In genomic region chr15:85168642-85169173, GRCh38 we compare ENCODE assay signal across 8 cellular contexts.
A peak's percentile ranks its signal among the peaks of the same experiment; 100 is the strongest.
DNase-seq lines count a peak whose midpoint lies in the region; ATAC-seq and TF ChIP-seq lines count a peak whose summit lies in the region.

No MANE protein-coding gene starts in this region.

- ATAC-seq in foreskin keratinocyte, result peak; percentile 85

- H3K4me2 ChIP-seq in smooth muscle cell, result peak overlapping the region; percentile 59

- DNase-seq in NCI-H510A (lab: John Stamatoyannopoulos, UW) (peak; percentile 31), NCI-H510A treated with DMSO at 0.1 percent for 48 hours (lab: John Stamatoyannopoulos, UW) (no peak), NCI-H2107 treated with DMSO at 0.1 percent for 48 hours (lab: John Stamatoyannopoulos, UW; ENCODE audit: unreplicated experiment) (peak; percentile 47), activated T-cell treated with anti-CD3 and anti-CD28 coated beads for 24 hours (ENCODE audit: low read depth) (peak; percentile 41), foreskin keratinocyte (peak; percentile 40 to 67), smooth muscle cell (lab: John Stamatoyannopoulos, UW; ENCODE audit: unreplicated experiment) (no peak), T1000 (lab: John Stamatoyannopoulos, UW) (no peak), NOMO-1 treated with DMSO at 0.1 percent for 48 hours (lab: John Stamatoyannopoulos, UW; ENCODE audit: unreplicated experiment) (no peak)

- no peaks in the 10 kb centered on the region for H3K36me3 ChIP-seq in smooth muscle cell (ENCODE audit: low read depth)

- WGBS in smooth muscle cell (ENCODE audit: low lambda C conversion rate), result 17% methylated on average over 18 of the region's 20 CpGs

- no peaks in the 10 kb centered on the region for H3K79me2 ChIP-seq in smooth muscle cell (ENCODE audit: low read depth)

- no peaks in the 10 kb centered on the region for H3K27me3 ChIP-seq in foreskin keratinocyte
- H3K27me3 ChIP-seq in smooth muscle cell (ENCODE audit: low read depth), result no peaks in the 10 kb centered on the region

- peaks cover 3% of the 10 kb centered on the region for H3K9me3 ChIP-seq in smooth muscle cell (replicated peaks; ENCODE audit: low read depth)

- no peak overlapping the region for H3K9ac ChIP-seq in smooth muscle cell (ENCODE audit: low read depth)

- TF ChIP-seq CTCF in foreskin keratinocyte (conservative IDR thresholded peaks at IDR 0.05), result peak; percentile 70
- TF ChIP-seq CTCF in smooth muscle cell (IDR thresholded peaks at IDR 0.05; ENCODE audit: borderline replicate concordance, insufficient read depth, poor library complexity, severe bottlenecking), result peak; percentile 38

- H3K4me3 ChIP-seq in smooth muscle cell, result peak overlapping the region; percentile 36

- no peak overlapping the region for H2AFZ ChIP-seq in smooth muscle cell (ENCODE audit: low read depth)

- peaks cover 14% of the 10 kb centered on the region for H3K4me1 ChIP-seq in foreskin keratinocyte
- no peaks in the 10 kb centered on the region for H3K4me1 ChIP-seq in smooth muscle cell (ENCODE audit: low read depth)

- H4K20me1 ChIP-seq in smooth muscle cell (ENCODE audit: low read depth), result no peaks in the 10 kb centered on the region

- H3K27ac ChIP-seq in foreskin keratinocyte (no peak overlapping the region), smooth muscle cell (ENCODE audit: low read depth) (no peak overlapping the region)

- H3F3A ChIP-seq in smooth muscle cell (ENCODE audit: low read depth), result peaks cover 5% of the 10 kb centered on the region

Comparison
In these comparisons a context has a peak if more than half of its experiments do, and no peak if none do; other contexts are left out.
1. DNase-seq: peak in NCI-H510A (single experiment), NCI-H2107 treated with DMSO at 0.1 percent for 48 hours (single experiment), activated T-cell treated with anti-CD3 and anti-CD28 coated beads for 24 hours (single experiment) and foreskin keratinocyte (2 of 2); none in NCI-H510A treated with DMSO at 0.1 percent for 48 hours (single experiment), smooth muscle cell (single experiment), T1000 (single experiment) and NOMO-1 treated with DMSO at 0.1 percent for 48 hours (single experiment).